In genomic region chr6:33776764-33777163, GRCh38 we compare ENCODE assay signal across 30 cellular contexts.
"Had no signal": no experiment of that assay in that cellular context is flagged by ENCODE, and none has a peak within 500 bp of the region (broad histone marks: within the 10 kb centered on the region; RNA-seq: fewer than 3 reads in every experiment).

No MANE protein-coding gene starts in this region.

- DNase-seq: activated CD4-positive, alpha-beta memory T cell treated with anti-CD3 and anti-CD28 coated beads, Interleukin-2, amount 10 ng/mL, durations not matched to agents 7 days and 5 days; activated CD4-positive, alpha-beta T cell treated with anti-CD3 and anti-CD28 coated beads for 1 hour; activated CD4-positive, alpha-beta T cell treated with anti-CD3 and anti-CD28 coated beads for 4 hours; activated CD4-positive, alpha-beta T cell treated with anti-CD3 and anti-CD28 coated beads, Interleukin-2, amount 10 ng/mL, durations not matched to agents 7 days and 5 days; activated CD4-positive, alpha-beta T cell treated with anti-CD3 and anti-CD28 coated beads, Interleukin-2, amount 50 U/mL, for 4 hours; activated CD8-positive, alpha-beta memory T cell treated with anti-CD3 and anti-CD28 coated beads, Interleukin-2, amount 50 U/mL, for 48 hours; activated gamma-delta T cell; activated naive CD4-positive, alpha-beta T cell; activated naive CD4-positive, alpha-beta T cell treated with anti-CD3 and anti-CD28 coated beads, Interleukin-2, amount 10 ng/mL, durations not matched to agents 7 days and 5 days; activated naive CD8-positive, alpha-beta T cell treated with anti-CD3 and anti-CD28 coated beads, Interleukin-2, amount 10 ng/mL, durations not matched to agents 7 days and 5 days; activated T-cell treated with anti-CD3 and anti-CD28 coated beads for 4 hours; activated T-cell treated with anti-CD3 and anti-CD28 coated beads, Interleukin-2, amount 50 U/mL, for 24 hours; activated T-cell treated with anti-CD3 and anti-CD28 coated beads, Interleukin-2, amount 50 U/mL, for 72 hours; central memory CD4-positive, alpha-beta T cell; cerebellar nuclear complex; colonic mucosa; effector CD8-positive, alpha-beta T cell; endodermal cell; foreskin fibroblast; head of caudate nucleus; T-helper 2 cell had no signal

- FAIRE-seq: frontal cortex had no signal

- H3K27me3 ChIP-seq: ascending aorta, breast epithelium, cardiac muscle cell, colonic mucosa had no signal

- H3K27ac Mint-ChIP-seq: activated CD4-positive, alpha-beta memory T cell treated with anti-CD3 and anti-CD28 coated beads, Interleukin-2, amount 10 ng/mL, durations not matched to agents 7 days and 5 days; activated CD4-positive, alpha-beta T cell treated with anti-CD3 and anti-CD28 coated beads, Interleukin-2, amount 10 ng/mL, durations not matched to agents 7 days and 5 days; activated naive CD8-positive, alpha-beta T cell treated with anti-CD3 and anti-CD28 coated beads, Interleukin-2, amount 10 ng/mL, durations not matched to agents 7 days and 5 days; activated T-cell treated with anti-CD3 and anti-CD28 coated beads, Interleukin-2, amount 50 U/mL, for 72 hours; WTC11 had no signal

- ATAC-seq: activated naive CD4-positive, alpha-beta T cell treated with anti-CD3 and anti-CD28 coated beads, Interleukin-2, amount 50 U/mL, for 72 hours; activated T-cell treated with anti-CD3 and anti-CD28 coated beads, Interleukin-2, amount 50 U/mL, for 72 hours; esophagus mucosa; WTC11 had no signal

- H3K4me3 Mint-ChIP-seq: activated CD4-positive, alpha-beta memory T cell treated with anti-CD3 and anti-CD28 coated beads, Interleukin-2, amount 10 ng/mL, durations not matched to agents 7 days and 5 days; activated CD4-positive, alpha-beta T cell treated with anti-CD3 and anti-CD28 coated beads, Interleukin-2, amount 10 ng/mL, durations not matched to agents 7 days and 5 days; activated naive CD4-positive, alpha-beta T cell treated with anti-CD3 and anti-CD28 coated beads, Interleukin-2, amount 10 ng/mL, durations not matched to agents 7 days and 5 days; activated naive CD8-positive, alpha-beta T cell treated with anti-CD3 and anti-CD28 coated beads, Interleukin-2, amount 10 ng/mL, durations not matched to agents 7 days and 5 days; activated T-cell treated with anti-CD3 and anti-CD28 coated beads, Interleukin-2, amount 50 U/mL, for 24 hours; activated T-cell treated with anti-CD3 and anti-CD28 coated beads, Interleukin-2, amount 50 U/mL, for 72 hours; brain; endodermal cell; WTC11 had no signal

- H3K9me3 Mint-ChIP-seq: activated CD4-positive, alpha-beta memory T cell treated with anti-CD3 and anti-CD28 coated beads, Interleukin-2, amount 10 ng/mL, durations not matched to agents 7 days and 5 days; activated CD4-positive, alpha-beta T cell treated with anti-CD3 and anti-CD28 coated beads, Interleukin-2, amount 10 ng/mL, durations not matched to agents 7 days and 5 days; activated naive CD4-positive, alpha-beta T cell treated with anti-CD3 and anti-CD28 coated beads, Interleukin-2, amount 10 ng/mL, durations not matched to agents 7 days and 5 days; activated naive CD4-positive, alpha-beta T cell treated with anti-CD3 and anti-CD28 coated beads, Interleukin-2, amount 50 U/mL, for 72 hours; activated naive CD8-positive, alpha-beta T cell treated with anti-CD3 and anti-CD28 coated beads, Interleukin-2, amount 10 ng/mL, durations not matched to agents 7 days and 5 days; activated T-cell treated with anti-CD3 and anti-CD28 coated beads, Interleukin-2, amount 50 U/mL, for 24 hours; activated T-cell treated with anti-CD3 and anti-CD28 coated beads, Interleukin-2, amount 50 U/mL, for 72 hours; brain; endodermal cell; WTC11 had no signal

- H3K4me3 ChIP-seq: ascending aorta, breast epithelium, cardiac muscle cell, colonic mucosa had no signal

- H3K9me3 ChIP-seq: ascending aorta, breast epithelium, colonic mucosa had no signal

- H3K27ac ChIP-seq: ascending aorta, breast epithelium, cardiac muscle cell, colonic mucosa, VCaP had no signal
